ENCODE assay signal across 8 cellular contexts in the genomic region with DNA sequence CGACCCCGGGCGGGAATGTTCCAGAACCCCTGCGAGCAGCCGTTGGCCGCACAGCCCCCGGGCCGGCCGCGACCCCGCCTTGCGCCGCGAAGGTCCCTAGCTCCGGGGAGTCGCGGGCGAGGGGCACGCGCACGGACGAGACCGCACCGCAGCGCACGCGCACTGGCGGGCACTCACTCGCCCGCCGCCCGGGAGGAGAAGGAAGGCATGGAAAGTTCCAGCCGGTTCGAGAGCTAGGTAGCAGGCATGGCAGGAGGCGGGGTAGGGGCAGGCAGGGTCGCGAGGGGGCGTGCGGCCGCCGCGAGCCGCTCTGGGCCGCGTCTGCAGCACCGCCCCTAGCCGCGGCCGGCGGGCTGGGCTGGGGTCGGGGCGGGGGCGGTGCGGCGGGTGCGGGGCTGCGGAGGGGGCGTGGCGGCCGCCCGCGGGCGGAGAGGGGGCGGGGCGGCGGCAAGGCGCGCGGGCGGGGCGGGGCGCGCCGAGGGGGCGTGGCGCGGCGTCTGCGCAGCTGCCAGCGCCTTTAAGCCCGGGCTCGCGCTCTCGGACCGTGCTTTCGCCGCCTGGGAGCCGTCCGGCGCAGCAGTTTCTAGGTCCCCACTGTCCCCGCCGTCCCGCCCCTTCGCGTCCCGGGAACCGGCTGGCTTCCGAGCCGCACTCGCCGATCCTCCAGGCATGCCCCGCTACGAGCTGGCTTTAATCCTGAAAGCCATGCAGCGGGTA. TPM values are rescaled to one million over a fixed set of nuclear protein-coding genes. Genes with fewer than 3 reads are reported as not detected.
DNase-seq lines count a peak whose midpoint lies in the region; ATAC-seq and TF ChIP-seq lines count a peak whose summit lies in the region.

A gene (plus strand): TSS at position 547 of the 717 bp plus-strand sequence. CDS start 123 bp downstream, at position 670.
A gene (plus strand): TSS at position 547 of the 717 bp plus-strand sequence. CDS start 21,621 bp downstream, outside the sequence.

- no peaks in the 10 kb centered on the region for H3K9me3 Mint-ChIP-seq in Calu3 (ENCODE audit: low read depth, unreplicated experiment)

- peak within 1 kb of the TSS; percentile 90 for H3K4me3 ChIP-seq in OCI-LY7 (ENCODE audit: low read depth, low read length, poor library complexity, severe bottlenecking)

- peaks cover 35% of the 10 kb centered on the region for H4K20me1 ChIP-seq in OCI-LY7 (ENCODE audit: insufficient read depth, low read length)

- H3K4me3 Mint-ChIP-seq in Calu3 (ENCODE audit: low read depth, unreplicated experiment), result peak within 1 kb of the TSS; percentile 80

- H3K9me2 ChIP-seq in OCI-LY7 (ENCODE audit: insufficient read depth, low read length), result no peaks in the 10 kb centered on the region

- TF ChIP-seq CTCF in Calu3 (IDR thresholded peaks at IDR 0.05; ENCODE audit: unreplicated experiment), result no peak
- no peak for TF ChIP-seq CTCF in OCI-LY7 (conservative IDR thresholded peaks at IDR 0.05; ENCODE audit: low read length)

- peak; percentile 75 for ATAC-seq in GM21381 (IDR thresholded peaks at IDR 0.05; ENCODE audit: unreplicated experiment)

- H3K4me2 ChIP-seq in OCI-LY7 (ENCODE audit: low read length), result peak within 1 kb of the TSS; percentile 99

- BruUV-seq in Calu3 (replicated peaks; lab: Mats Ljungman, UMichigan), result no TSS peak
- no TSS peak for BruUV-seq in OCI-LY7 (replicated peaks; lab: Mats Ljungman, UMichigan)

- H3K27me3 Mint-ChIP-seq in Calu3 (ENCODE audit: unreplicated experiment), result peaks cover 13% of the 10 kb centered on the region

- no peaks in the 10 kb centered on the region for H3K9me3 ChIP-seq in OCI-LY7 (ENCODE audit: low read length)

- peaks cover 39% of the 10 kb centered on the region for H3K36me3 ChIP-seq in OCI-LY7 (ENCODE audit: insufficient read depth, low read length)

- POLR2A ChIA-PET in OCI-LY7 (lab: Charles Lee), result interaction anchor here (0.6 to 1.3 kb wide), 3 partner anchors 16 to 1132 kb away, joined by 3 to 5 read pairs (median 5); no protein-coding TSS in a partner anchor

- DNase-seq in Calu3, result peak; percentile 81
- DNase-seq in HUDEP-2 (lab: John Stamatoyannopoulos, UW; ENCODE audit: unreplicated experiment in 76 of 76), result peak in 74 of 76 experiments; percentile 20 to 94 (median 73)
- DNase-seq in OCI-LY7 (ENCODE audit: low spot score), result peak; percentile 90
- peak; percentile 73 for DNase-seq in activated T-cell treated with anti-CD3 and anti-CD28 coated beads for 48 hours (ENCODE audit: low read depth)
- DNase-seq in erythroblast (lab: John Stamatoyannopoulos, UW), result peak; percentile 87 to 90
- DNase-seq in mucosa of gallbladder (ENCODE audit: low spot score), result peak; percentile 85
- DNase-seq in stimulated activated CD8-positive, alpha-beta memory T cell treated with anti-CD3 and anti-CD28 coated beads, Interleukin-4, amount 100 ng/mL, for 24 hours (ENCODE audit: low read depth), result peak; percentile 68

- H3K27ac ChIP-seq in OCI-LY7 (ENCODE audit: low read depth, low read length, poor library complexity, severe bottlenecking), result peak within 1 kb of the TSS; percentile 43

- peak; percentile 23 for TF ChIP-seq POLR2A in erythroblast (IDR thresholded peaks at IDR 0.05; ENCODE audit: low read length)

- H3K4me1 Mint-ChIP-seq in Calu3 (ENCODE audit: low read depth, unreplicated experiment), result peaks cover 11% of the 10 kb centered on the region

- intact Hi-C loops in Calu3 (cut with micrococcal nuclease; ENCODE audit: unreplicated experiment), result no loop called here
- intact Hi-C loops in OCI-LY7 (cut with micrococcal nuclease; ENCODE audit: unreplicated experiment), result loop anchor here (5.0 kb wide), 2 partner anchors 151 to 431 kb away; a partner anchor contains a TSS

- peaks cover 41% of the 10 kb centered on the region for H3K4me1 ChIP-seq in OCI-LY7 (ENCODE audit: insufficient read depth, low read length, poor library complexity, severe bottlenecking)

- H3K79me2 ChIP-seq in OCI-LY7 (ENCODE audit: insufficient read depth, low read depth, low read length), result peaks cover 41% of the 10 kb centered on the region

- peak within 1 kb of the TSS; percentile 59 for H2AFZ ChIP-seq in OCI-LY7 (ENCODE audit: low read length)

- peaks cover 35% of the 10 kb centered on the region for H3K36me3 Mint-ChIP-seq in Calu3 (ENCODE audit: insufficient read depth, unreplicated experiment)

- H3K27ac Mint-ChIP-seq in Calu3 (ENCODE audit: unreplicated experiment), result peak within 1 kb of the TSS; percentile 86

- CTCF ChIA-PET in Calu3 (lab: Charles Lee), result interaction anchor here (0.9 kb wide), 1 partner anchor 137 kb away, joined by 3 read pairs; no protein-coding TSS in a partner anchor
- CTCF ChIA-PET in OCI-LY7 (lab: Charles Lee; ENCODE audit: unreplicated experiment), result interaction anchor here (0.6 to 0.8 kb wide), 3 partner anchors 16 to 204 kb away, joined by 3 read pairs; no protein-coding TSS in a partner anchor

RNA-seq across cellular contexts. Expression of the first gene that starts in this region (rescaled TPM):
- total RNA-seq in Calu3 (2022), result 43.5 TPM in 2 replicates
- 15.2 and 20.9 TPM in 2 replicates for total RNA-seq in OCI-LY7 (2014; rRNA removed; shearing (Covaris generic))
- 56.1 and 64.7 TPM in 2 replicates for total RNA-seq in OCI-LY7 (2022)
- 44.9 TPM for total RNA-seq in mucosa of gallbladder

RNA-seq across cellular contexts. Expression of the second gene that starts in this region (rescaled TPM):
- total RNA-seq in Calu3 (2022) (15.8 and 15.9 TPM in 2 replicates), OCI-LY7 (2022) (22.2 and 26.6 TPM in 2 replicates), mucosa of gallbladder (19.1 TPM)
- total RNA-seq in OCI-LY7 (2014; rRNA removed; shearing (Covaris generic)), result 26.3 and 31.5 TPM in 2 replicates

Comparison
In these comparisons a context has a peak if more than half of its experiments do, and no peak if none do; other contexts are left out.
1. Peak in every context shown above with its lines: DNase-seq, ATAC-seq, H3K4me3 ChIP-seq and H3K27ac ChIP-seq.